Comparison of ENCODE assay signal across 21 cellular contexts in genomic region chrX:111646515-111646914, GRCh38.
"Had no signal": no experiment of that assay in that cellular context is flagged by ENCODE, and none has a peak within 500 bp of the region (broad histone marks: within the 10 kb centered on the region; RNA-seq: fewer than 3 reads in every experiment).

No MANE protein-coding gene starts in this region.

- DNase-seq: activated CD4-positive, alpha-beta T cell treated with anti-CD3 and anti-CD28 coated beads for 48 hours; activated CD4-positive, alpha-beta T cell treated with anti-CD3 and anti-CD28 coated beads, Interleukin-2, amount 50 U/mL, for 4 hours; activated CD4-positive, CD25-positive, alpha-beta regulatory T cell treated with anti-CD3 and anti-CD28 coated beads, Interleukin-2, amount 50 U/mL, for 72 hours; activated CD8-positive, alpha-beta T cell treated with anti-CD3 and anti-CD28 coated beads, Interleukin-2, amount 10 ng/mL, durations not matched to agents 7 days and 5 days; activated effector memory CD4-positive, alpha-beta T cell treated with Interleukin-2 at 50 U/mL for 16 hours; activated naive CD4-positive, alpha-beta T cell treated with Interleukin-2 at 50 U/mL for 16 hours; activated T-cell treated with anti-CD3 and anti-CD28 coated beads, Interleukin-2, amount 50 U/mL, for 24 hours; central memory CD4-positive, alpha-beta T cell; Kasumi-1; KBM-7; MV-4-11; NCI-H1105; NCI-H1436; NCI-H1694 treated with DMSO at 0.1 percent for 48 hours; NCI-H2029 treated with DMSO at 0.1 percent for 48 hours; NCI-H510A treated with DMSO at 0.1 percent for 48 hours; SIG-M5; T-helper 17 cell; T-helper 9 cell had no signal

- ATAC-seq: activated CD8-positive, alpha-beta T cell treated with anti-CD3 and anti-CD28 coated beads, Interleukin-2, amount 10 ng/mL, durations not matched to agents 7 days and 5 days; activated naive CD4-positive, alpha-beta T cell treated with anti-CD3 and anti-CD28 coated beads, Interleukin-2, amount 50 U/mL, for 72 hours; T-helper 17 cell; WTC11 had no signal
